1 cellular context compared by ENCODE assay signal in the genomic region with DNA sequence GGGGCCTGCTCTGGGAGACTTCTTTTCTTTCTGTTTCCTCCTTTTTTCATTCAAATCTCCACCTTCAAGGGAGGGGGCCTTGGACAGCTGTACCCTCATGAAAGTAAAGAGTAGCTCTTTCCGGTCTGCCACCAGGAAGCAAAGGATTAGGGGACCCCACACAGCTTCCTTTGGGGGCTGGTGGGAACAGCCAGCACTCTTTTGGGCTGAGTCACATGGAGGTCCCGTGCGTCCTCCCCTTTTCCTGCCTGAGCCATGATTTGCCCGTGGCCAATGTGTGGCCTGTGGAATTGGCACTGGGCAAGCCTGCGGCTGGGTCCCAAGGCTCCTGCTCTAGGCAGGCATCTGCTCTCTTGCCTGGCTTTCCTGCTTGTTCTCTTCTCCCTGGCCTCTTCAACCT.
TF ChIP-seq lines count a peak whose summit lies in the region.

No MANE protein-coding gene starts in this region.

TF ChIP-seq in GM23338, 12 proteins besides CTCF, POLR2A, EP300 and RAD21 (continued from another document):
- TF ChIP-seq ETS1 (IDR thresholded peaks at IDR 0.05) (no peak), POLR2AphosphoS5 (IDR thresholded peaks at IDR 0.05; ENCODE audit: low read depth) (no peak), EZH2phosphoT487 (IDR thresholded peaks at IDR 0.05; ENCODE audit: unreplicated experiment) (no peak), REST (IDR thresholded peaks at IDR 0.05; ENCODE audit: unreplicated experiment) (no peak), ZNF114 (CRISPR knock-in tag; IDR thresholded peaks at IDR 0.05) (no peak), ZNF331 (CRISPR knock-in tag; IDR thresholded peaks at IDR 0.05; ENCODE audit: low read depth) (no peak), NANOG (IDR thresholded peaks at IDR 0.05; ENCODE audit: borderline replicate concordance) (no peak), CREB1 (CRISPR knock-in tag; IDR thresholded peaks at IDR 0.05; ENCODE audit: low read depth) (no peak)
